In the genomic region with DNA sequence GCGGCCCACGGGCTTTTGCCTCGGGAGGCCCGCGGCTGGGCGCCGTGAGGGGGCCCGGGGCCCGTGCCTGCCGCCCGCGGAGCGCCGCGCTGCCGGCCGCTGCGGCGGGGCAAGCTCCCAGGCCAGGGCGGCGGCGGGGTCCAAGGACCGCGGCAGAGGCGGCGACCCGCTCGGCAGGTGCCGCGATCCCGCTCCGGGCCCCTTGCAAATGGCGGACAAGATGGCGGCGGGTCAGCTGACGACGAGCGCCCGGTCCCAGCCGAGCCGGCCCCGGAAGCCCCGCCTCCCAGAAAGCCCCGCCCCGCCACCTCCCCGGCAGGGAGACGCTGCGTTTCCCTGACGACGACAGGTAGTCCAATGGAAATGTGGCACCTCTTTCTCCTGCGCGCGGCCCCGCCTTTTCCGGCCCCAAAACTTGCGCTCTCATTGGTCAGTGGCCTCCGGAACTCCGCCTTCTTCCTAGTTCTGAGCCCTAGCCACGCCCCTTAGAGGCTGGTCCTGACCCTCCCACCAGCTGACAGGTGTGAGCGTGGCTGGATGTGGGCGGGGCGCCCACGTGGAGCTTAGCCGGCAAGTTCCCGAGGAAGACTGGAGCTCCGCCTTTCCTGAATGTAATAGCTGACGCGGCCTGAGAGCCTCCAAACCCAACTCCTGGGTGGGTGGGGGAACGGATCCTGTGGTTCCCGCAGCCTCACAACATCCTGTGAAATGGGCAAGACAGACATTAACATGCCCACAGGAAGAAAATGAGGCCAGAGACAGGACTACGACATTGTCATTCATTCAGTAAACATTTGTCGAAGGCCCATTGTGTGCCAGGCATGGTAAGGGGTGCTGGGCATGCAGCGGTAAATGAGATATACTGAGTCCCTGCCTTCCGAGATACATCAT, we compare ENCODE assay signal across 1 cellular context.
TF ChIP-seq lines count a peak whose summit lies in the region.

A gene (minus strand): TSS at position 228 of the 891 bp plus-strand sequence. CDS start 232 bp downstream, outside the sequence.

TF ChIP-seq in HepG2, 621 proteins besides CTCF, POLR2A, EP300 and RAD21 (continued from another document and continues in another):
- TF ChIP-seq HOXA7 (CRISPR knock-in tag; IDR thresholded peaks at IDR 0.05) (no peak), NR2F1 (CRISPR knock-in tag; IDR thresholded peaks at IDR 0.05) (no peak), ZNF605 (CRISPR knock-in tag; IDR thresholded peaks at IDR 0.05) (no peak; the same call in 1 of the 2 replicates), ZNF33B (CRISPR knock-in tag; IDR thresholded peaks at IDR 0.05) (no peak), WIZ (CRISPR knock-in tag; IDR thresholded peaks at IDR 0.05) (no peak), TOPORS (CRISPR knock-in tag; IDR thresholded peaks at IDR 0.05) (no peak), ELF4 (CRISPR knock-in tag; IDR thresholded peaks at IDR 0.05; ENCODE audit: borderline replicate concordance) (0 out of 2 replicates have a peak, but pooled peaks have one; percentile 67), FIP1L1 (IDR thresholded peaks at IDR 0.05; ENCODE audit: borderline replicate concordance, insufficient read depth, low read depth, low read length) (no peak), LCORL (IDR thresholded peaks at IDR 0.05) (no peak), LCORL (CRISPR knock-in tag; IDR thresholded peaks at IDR 0.05) (no peak), MED8 (CRISPR knock-in tag; IDR thresholded peaks at IDR 0.05; ENCODE audit: insufficient replicate concordance) (no peak), ZNF614 (CRISPR knock-in tag; IDR thresholded peaks at IDR 0.05; ENCODE audit: borderline replicate concordance) (0 out of 2 replicates have a peak, but pooled peaks have one; percentile 19), ZNF619 (CRISPR knock-in tag; IDR thresholded peaks at IDR 0.05) (no peak), FOXC1 (CRISPR knock-in tag; IDR thresholded peaks at IDR 0.05; ENCODE audit: borderline replicate concordance) (0 out of 2 replicates have a peak, but pooled peaks have one; percentile 49), ZNF567 (CRISPR knock-in tag; IDR thresholded peaks at IDR 0.05; ENCODE audit: borderline replicate concordance) (no peak), ZNF670 (CRISPR knock-in tag; IDR thresholded peaks at IDR 0.05; ENCODE audit: borderline replicate concordance) (no peak), HOXA9 (CRISPR knock-in tag; IDR thresholded peaks at IDR 0.05; ENCODE audit: borderline replicate concordance) (no peak), ZNF564 (CRISPR knock-in tag; IDR thresholded peaks at IDR 0.05) (no peak), KLF9 (CRISPR knock-in tag; IDR thresholded peaks at IDR 0.05; ENCODE audit: low read depth) (peak; percentile 100), ZNF274 (CRISPR knock-in tag; IDR thresholded peaks at IDR 0.05) (no peak), ZBTB21 (CRISPR knock-in tag; IDR thresholded peaks at IDR 0.05) (no peak), ZFP1 (CRISPR knock-in tag; IDR thresholded peaks at IDR 0.05) (no peak), ZNF724P (CRISPR knock-in tag; IDR thresholded peaks at IDR 0.05; ENCODE audit: borderline replicate concordance) (no peak), JUNB (CRISPR knock-in tag; IDR thresholded peaks at IDR 0.05; ENCODE audit: borderline replicate concordance) (no peak), IRF2 (CRISPR knock-in tag; IDR thresholded peaks at IDR 0.05) (peak; percentile 39; the same call in 1 of the 2 replicates), ZNF891 (CRISPR knock-in tag; IDR thresholded peaks at IDR 0.05) (no peak), ARID2 (CRISPR knock-in tag; IDR thresholded peaks at IDR 0.05; ENCODE audit: borderline replicate concordance) (no peak), ZFP36 (IDR thresholded peaks at IDR 0.05; ENCODE audit: borderline replicate concordance, low read depth, low read length, partially characterized antibody) (no peak), ZNF496 (CRISPR knock-in tag; IDR thresholded peaks at IDR 0.05; ENCODE audit: insufficient replicate concordance) (no peak), ZMAT3 (CRISPR knock-in tag; conservative IDR thresholded peaks at IDR 0.05) (no peak), TBX3 (IDR thresholded peaks at IDR 0.05; ENCODE audit: borderline replicate concordance) (0 out of 2 replicates have a peak, but pooled peaks have one; percentile 46), ZBTB7A (CRISPR knock-in tag; IDR thresholded peaks at IDR 0.05) (no peak), AGO2 (optimal IDR thresholded peaks at IDR 0.05; ENCODE audit: low read depth, low read length) (no peak), FOXO1 (CRISPR knock-in tag; IDR thresholded peaks at IDR 0.05) (no peak)
- TF ChIP-seq, protein P1, sequence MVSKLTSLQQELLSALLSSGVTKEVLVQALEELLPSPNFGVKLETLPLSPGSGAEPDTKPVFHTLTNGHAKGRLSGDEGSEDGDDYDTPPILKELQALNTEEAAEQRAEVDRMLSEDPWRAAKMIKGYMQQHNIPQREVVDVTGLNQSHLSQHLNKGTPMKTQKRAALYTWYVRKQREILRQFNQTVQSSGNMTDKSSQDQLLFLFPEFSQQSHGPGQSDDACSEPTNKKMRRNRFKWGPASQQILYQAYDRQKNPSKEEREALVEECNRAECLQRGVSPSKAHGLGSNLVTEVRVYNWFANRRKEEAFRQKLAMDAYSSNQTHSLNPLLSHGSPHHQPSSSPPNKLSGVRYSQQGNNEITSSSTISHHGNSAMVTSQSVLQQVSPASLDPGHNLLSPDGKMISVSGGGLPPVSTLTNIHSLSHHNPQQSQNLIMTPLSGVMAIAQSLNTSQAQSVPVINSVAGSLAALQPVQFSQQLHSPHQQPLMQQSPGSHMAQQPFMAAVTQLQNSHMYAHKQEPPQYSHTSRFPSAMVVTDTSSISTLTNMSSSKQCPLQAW (CRISPR knock-in tag; IDR thresholded peaks at IDR 0.05): peak; percentile 38; the same call in 1 of the 2 replicates
- TF ChIP-seq, protein P2, sequence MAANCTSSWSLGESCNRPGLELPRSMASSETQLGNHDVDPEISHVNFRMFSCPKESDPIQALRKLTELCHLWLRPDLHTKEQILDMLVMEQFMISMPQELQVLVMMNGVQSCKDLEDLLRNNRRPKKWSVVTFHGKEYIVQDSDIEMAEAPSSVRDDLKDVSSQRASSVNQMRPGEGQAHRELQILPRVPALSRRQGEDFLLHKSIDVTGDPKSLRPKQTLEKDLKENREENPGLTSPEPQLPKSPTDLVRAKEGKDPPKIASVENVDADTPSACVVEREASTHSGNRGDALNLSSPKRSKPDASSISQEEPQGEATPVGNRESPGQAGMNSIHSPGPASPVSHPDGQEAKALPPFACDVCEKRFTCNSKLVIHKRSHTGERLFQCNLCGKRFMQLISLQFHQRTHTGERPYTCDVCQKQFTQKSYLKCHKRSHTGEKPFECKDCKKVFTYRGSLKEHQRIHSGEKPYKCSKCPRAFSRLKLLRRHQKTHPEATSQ (CRISPR knock-in tag; IDR thresholded peaks at IDR 0.05; ENCODE audit: borderline replicate concordance): no peak
- TF ChIP-seq, protein P3, sequence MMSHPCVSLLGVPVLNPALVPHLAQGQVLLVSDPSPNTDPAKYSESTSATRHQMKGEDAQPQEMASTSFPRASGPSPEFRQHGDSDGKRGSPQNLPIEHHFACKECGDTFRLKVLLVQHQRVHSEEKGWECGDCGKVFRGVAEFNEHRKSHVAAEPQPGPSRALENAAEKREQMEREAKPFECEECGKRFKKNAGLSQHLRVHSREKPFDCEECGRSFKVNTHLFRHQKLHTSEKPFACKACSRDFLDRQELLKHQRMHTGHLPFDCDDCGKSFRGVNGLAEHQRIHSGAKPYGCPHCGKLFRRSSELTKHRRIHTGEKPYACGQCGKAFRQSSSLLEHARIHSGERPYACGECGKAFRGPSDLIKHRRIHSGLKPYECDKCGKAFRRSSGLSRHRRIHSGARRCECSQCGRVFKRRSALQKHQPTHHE (CRISPR knock-in tag; IDR thresholded peaks at IDR 0.05; ENCODE audit: borderline replicate concordance): no peak
- TF ChIP-seq, protein P4, sequence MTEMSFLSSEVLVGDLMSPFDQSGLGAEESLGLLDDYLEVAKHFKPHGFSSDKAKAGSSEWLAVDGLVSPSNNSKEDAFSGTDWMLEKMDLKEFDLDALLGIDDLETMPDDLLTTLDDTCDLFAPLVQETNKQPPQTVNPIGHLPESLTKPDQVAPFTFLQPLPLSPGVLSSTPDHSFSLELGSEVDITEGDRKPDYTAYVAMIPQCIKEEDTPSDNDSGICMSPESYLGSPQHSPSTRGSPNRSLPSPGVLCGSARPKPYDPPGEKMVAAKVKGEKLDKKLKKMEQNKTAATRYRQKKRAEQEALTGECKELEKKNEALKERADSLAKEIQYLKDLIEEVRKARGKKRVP (CRISPR knock-in tag; IDR thresholded peaks at IDR 0.05): no peak
- TF ChIP-seq, protein P5, sequence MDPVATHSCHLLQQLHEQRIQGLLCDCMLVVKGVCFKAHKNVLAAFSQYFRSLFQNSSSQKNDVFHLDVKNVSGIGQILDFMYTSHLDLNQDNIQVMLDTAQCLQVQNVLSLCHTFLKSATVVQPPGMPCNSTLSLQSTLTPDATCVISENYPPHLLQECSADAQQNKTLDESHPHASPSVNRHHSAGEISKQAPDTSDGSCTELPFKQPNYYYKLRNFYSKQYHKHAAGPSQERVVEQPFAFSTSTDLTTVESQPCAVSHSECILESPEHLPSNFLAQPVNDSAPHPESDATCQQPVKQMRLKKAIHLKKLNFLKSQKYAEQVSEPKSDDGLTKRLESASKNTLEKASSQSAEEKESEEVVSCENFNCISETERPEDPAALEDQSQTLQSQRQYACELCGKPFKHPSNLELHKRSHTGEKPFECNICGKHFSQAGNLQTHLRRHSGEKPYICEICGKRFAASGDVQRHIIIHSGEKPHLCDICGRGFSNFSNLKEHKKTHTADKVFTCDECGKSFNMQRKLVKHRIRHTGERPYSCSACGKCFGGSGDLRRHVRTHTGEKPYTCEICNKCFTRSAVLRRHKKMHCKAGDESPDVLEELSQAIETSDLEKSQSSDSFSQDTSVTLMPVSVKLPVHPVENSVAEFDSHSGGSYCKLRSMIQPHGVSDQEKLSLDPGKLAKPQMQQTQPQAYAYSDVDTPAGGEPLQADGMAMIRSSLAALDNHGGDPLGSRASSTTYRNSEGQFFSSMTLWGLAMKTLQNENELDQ (CRISPR knock-in tag; IDR thresholded peaks at IDR 0.05; ENCODE audit: borderline replicate concordance): no peak
- TF ChIP-seq, protein P6, sequence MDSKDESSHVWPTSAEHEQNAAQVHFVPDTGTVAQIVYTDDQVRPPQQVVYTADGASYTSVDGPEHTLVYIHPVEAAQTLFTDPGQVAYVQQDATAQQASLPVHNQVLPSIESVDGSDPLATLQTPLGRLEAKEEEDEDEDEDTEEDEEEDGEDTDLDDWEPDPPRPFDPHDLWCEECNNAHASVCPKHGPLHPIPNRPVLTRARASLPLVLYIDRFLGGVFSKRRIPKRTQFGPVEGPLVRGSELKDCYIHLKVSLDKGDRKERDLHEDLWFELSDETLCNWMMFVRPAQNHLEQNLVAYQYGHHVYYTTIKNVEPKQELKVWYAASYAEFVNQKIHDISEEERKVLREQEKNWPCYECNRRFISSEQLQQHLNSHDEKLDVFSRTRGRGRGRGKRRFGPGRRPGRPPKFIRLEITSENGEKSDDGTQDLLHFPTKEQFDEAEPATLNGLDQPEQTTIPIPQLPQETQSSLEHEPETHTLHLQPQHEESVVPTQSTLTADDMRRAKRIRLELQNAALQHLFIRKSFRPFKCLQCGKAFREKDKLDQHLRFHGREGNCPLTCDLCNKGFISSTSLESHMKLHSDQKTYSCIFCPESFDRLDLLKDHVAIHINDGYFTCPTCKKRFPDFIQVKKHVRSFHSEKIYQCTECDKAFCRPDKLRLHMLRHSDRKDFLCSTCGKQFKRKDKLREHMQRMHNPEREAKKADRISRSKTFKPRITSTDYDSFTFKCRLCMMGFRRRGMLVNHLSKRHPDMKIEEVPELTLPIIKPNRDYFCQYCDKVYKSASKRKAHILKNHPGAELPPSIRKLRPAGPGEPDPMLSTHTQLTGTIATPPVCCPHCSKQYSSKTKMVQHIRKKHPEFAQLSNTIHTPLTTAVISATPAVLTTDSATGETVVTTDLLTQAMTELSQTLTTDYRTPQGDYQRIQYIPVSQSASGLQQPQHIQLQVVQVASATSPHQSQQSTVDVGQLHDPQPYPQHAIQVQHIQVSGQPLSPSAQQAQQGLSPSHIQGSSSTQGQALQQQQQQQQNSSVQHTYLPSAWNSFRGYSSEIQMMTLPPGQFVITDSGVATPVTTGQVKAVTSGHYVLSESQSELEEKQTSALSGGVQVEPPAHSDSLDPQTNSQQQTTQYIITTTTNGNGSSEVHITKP (CRISPR knock-in tag; IDR thresholded peaks at IDR 0.05; ENCODE audit: low read depth): peak; percentile 52; the same call in 1 of the 2 replicates
- TF ChIP-seq, protein P7, sequence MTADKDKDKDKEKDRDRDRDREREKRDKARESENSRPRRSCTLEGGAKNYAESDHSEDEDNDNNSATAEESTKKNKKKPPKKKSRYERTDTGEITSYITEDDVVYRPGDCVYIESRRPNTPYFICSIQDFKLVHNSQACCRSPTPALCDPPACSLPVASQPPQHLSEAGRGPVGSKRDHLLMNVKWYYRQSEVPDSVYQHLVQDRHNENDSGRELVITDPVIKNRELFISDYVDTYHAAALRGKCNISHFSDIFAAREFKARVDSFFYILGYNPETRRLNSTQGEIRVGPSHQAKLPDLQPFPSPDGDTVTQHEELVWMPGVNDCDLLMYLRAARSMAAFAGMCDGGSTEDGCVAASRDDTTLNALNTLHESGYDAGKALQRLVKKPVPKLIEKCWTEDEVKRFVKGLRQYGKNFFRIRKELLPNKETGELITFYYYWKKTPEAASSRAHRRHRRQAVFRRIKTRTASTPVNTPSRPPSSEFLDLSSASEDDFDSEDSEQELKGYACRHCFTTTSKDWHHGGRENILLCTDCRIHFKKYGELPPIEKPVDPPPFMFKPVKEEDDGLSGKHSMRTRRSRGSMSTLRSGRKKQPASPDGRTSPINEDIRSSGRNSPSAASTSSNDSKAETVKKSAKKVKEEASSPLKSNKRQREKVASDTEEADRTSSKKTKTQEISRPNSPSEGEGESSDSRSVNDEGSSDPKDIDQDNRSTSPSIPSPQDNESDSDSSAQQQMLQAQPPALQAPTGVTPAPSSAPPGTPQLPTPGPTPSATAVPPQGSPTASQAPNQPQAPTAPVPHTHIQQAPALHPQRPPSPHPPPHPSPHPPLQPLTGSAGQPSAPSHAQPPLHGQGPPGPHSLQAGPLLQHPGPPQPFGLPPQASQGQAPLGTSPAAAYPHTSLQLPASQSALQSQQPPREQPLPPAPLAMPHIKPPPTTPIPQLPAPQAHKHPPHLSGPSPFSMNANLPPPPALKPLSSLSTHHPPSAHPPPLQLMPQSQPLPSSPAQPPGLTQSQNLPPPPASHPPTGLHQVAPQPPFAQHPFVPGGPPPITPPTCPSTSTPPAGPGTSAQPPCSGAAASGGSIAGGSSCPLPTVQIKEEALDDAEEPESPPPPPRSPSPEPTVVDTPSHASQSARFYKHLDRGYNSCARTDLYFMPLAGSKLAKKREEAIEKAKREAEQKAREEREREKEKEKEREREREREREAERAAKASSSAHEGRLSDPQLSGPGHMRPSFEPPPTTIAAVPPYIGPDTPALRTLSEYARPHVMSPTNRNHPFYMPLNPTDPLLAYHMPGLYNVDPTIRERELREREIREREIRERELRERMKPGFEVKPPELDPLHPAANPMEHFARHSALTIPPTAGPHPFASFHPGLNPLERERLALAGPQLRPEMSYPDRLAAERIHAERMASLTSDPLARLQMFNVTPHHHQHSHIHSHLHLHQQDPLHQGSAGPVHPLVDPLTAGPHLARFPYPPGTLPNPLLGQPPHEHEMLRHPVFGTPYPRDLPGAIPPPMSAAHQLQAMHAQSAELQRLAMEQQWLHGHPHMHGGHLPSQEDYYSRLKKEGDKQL (CRISPR knock-in tag; IDR thresholded peaks at IDR 0.05; ENCODE audit: low read depth): no peak
- TF ChIP-seq, protein P8, sequence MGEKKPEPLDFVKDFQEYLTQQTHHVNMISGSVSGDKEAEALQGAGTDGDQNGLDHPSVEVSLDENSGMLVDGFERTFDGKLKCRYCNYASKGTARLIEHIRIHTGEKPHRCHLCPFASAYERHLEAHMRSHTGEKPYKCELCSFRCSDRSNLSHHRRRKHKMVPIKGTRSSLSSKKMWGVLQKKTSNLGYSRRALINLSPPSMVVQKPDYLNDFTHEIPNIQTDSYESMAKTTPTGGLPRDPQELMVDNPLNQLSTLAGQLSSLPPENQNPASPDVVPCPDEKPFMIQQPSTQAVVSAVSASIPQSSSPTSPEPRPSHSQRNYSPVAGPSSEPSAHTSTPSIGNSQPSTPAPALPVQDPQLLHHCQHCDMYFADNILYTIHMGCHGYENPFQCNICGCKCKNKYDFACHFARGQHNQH (CRISPR knock-in tag; IDR thresholded peaks at IDR 0.05): 0 out of 2 replicates have a peak, but pooled peaks have one; percentile 38
